ENCODE assay signal across 25 cellular contexts in the genomic region with DNA sequence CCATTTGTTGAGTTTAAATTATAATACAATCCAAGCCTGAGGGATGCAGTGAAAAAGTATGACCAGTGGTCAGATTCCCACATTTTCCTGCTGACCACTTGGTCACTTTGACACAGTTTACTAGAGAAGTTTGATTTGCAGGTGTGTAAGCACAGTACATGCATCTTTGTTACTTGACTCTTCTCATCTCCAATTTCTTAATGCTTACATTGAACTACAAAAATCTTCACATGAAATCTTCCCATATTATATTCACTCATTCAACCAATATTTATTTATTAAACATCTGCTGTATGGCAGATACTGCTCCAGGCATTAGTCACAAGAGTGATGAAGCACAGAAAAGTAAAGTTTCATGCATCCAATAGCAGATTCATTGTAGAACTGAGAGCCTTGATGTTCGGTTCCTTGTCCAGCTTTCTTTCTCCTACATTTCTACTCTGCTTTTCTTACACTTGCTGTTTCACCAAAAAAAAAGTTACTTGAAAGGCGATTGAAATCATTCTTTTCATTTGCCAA.
"Had no signal": no experiment of that assay in that cellular context is flagged by ENCODE, and none has a peak within 500 bp of the region (broad histone marks: within the 10 kb centered on the region; RNA-seq: fewer than 3 reads in every experiment).

No MANE protein-coding gene starts in this region.

- H3K4me3 ChIP-seq: colonic mucosa, heart right ventricle, neural progenitor cell, ovary, right atrium auricular region, suprapubic skin, tibial nerve, upper lobe of right lung, vagina had no signal

- H3K4me1 ChIP-seq: colonic mucosa, upper lobe of right lung had no signal

- H3K4me2 ChIP-seq: neural progenitor cell had no signal

- H3K9me3 ChIP-seq: colonic mucosa, heart right ventricle, ovary, right atrium auricular region, suprapubic skin, tibial nerve, upper lobe of right lung, vagina had no signal

- H3K36me3 Mint-ChIP-seq: memory B cell; natural killer cell; stimulated activated effector memory CD8-positive, alpha-beta T cell treated with anti-CD3 and anti-CD28 coated beads, Interleukin-12 subunit alpha, Interleukin-12 subunit beta, amount 100 ng/mL, for 72 hours had no signal

- ATAC-seq: esophagus mucosa; heart right ventricle; left lobe of liver; natural killer cell; stimulated activated effector memory CD8-positive, alpha-beta T cell treated with anti-CD3 and anti-CD28 coated beads, Interleukin-12 subunit alpha, Interleukin-12 subunit beta, amount 100 ng/mL, for 72 hours; stimulated activated naive CD8-positive, alpha-beta T cell treated with anti-CD3 and anti-CD28 coated beads, Interleukin-15, Interleukin-2, amounts not matched to agents 100 U/mL and 50 U/mL, for 24 hours; upper lobe of right lung had no signal

- H3K4me1 Mint-ChIP-seq: memory B cell, natural killer cell had no signal

- H3K4me3 Mint-ChIP-seq: endodermal cell; memory B cell; mesothelial cell of epicardium; natural killer cell; neural progenitor cell; stimulated activated effector memory CD8-positive, alpha-beta T cell treated with anti-CD3 and anti-CD28 coated beads, Interleukin-12 subunit alpha, Interleukin-12 subunit beta, amount 100 ng/mL, for 72 hours had no signal

- H3K9me3 Mint-ChIP-seq: natural killer cell, neural progenitor cell had no signal

- H3K27ac ChIP-seq: colonic mucosa, heart right ventricle, neural progenitor cell, ovary, right atrium auricular region, suprapubic skin, tibial nerve, upper lobe of right lung, vagina had no signal

- H3K27me3 ChIP-seq: colonic mucosa, heart right ventricle, neural progenitor cell, ovary, right atrium auricular region, suprapubic skin, tibial nerve, upper lobe of right lung, vagina had no signal

- H3K36me3 ChIP-seq: colonic mucosa, heart right ventricle, neural progenitor cell, ovary, right atrium auricular region, suprapubic skin, tibial nerve, upper lobe of right lung, vagina had no signal

- H2AFZ ChIP-seq: neural progenitor cell had no signal

- H3K27ac Mint-ChIP-seq: endodermal cell; memory B cell; natural killer cell; neural progenitor cell; stimulated activated effector memory CD8-positive, alpha-beta T cell treated with anti-CD3 and anti-CD28 coated beads, Interleukin-12 subunit alpha, Interleukin-12 subunit beta, amount 100 ng/mL, for 72 hours had no signal

- H3K9ac ChIP-seq: neural progenitor cell had no signal

- DNase-seq: cerebellar nuclear complex; colonic mucosa; dermis blood vessel endothelial cell; heart right ventricle; hypothalamus; natural killer cell; nucleus accumbens; ovary; small intestine; stimulated activated CD4-positive, alpha-beta T cell treated with anti-CD3 and anti-CD28 coated beads, Interleukin-12 subunit alpha, Interleukin-12 subunit beta, amount 100 ng/mL, for 4 hours; stimulated activated CD4-positive, alpha-beta T cell treated with anti-CD3 and anti-CD28 coated beads, Interleukin-2, amount 100 ng/mL, for 48 hours; stimulated activated CD8-positive, alpha-beta memory T cell treated with anti-CD3 and anti-CD28 coated beads, Interleukin-4, amount 100 ng/mL, for 48 hours; stimulated activated naive CD8-positive, alpha-beta T cell treated with anti-CD3 and anti-CD28 coated beads, Interleukin-15, Interleukin-2, amounts not matched to agents 100 U/mL and 50 U/mL, for 24 hours; upper lobe of right lung had no signal
